Comparison of ENCODE assay signal across 10 cellular contexts in the genomic region with DNA sequence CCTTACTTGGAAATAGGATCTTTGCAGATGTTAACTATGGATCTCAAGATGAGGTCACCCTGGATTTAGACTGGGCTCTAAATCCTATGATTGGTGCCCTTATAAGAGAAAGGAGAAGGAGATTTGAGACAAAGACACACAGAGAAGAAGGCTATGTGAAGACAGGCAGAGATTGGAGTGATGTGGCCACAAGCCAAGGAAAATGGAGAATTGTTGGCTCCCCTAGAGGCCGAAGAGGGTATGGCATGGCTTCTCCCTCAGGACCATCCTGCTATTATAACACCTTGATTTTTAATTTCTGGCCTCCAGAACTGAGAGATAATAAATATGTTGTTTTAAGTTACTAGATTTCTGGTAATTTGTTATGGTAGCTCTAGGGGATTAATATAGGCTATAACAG. TPM values are rescaled to one million over a fixed set of nuclear protein-coding genes. Genes with fewer than 3 reads are reported as not detected.
A peak's percentile ranks its signal among the peaks of the same experiment; 100 is the strongest.
DNase-seq lines count a peak whose midpoint lies in the region; ATAC-seq and TF ChIP-seq lines count a peak whose summit lies in the region.
"Had no signal": no experiment of that assay in that cellular context is flagged by ENCODE, and none has a peak within 500 bp of the region (broad histone marks: within the 10 kb centered on the region; RNA-seq: fewer than 3 reads in every experiment).

No MANE protein-coding gene starts in this region.

- H3K4me1 ChIP-seq in smooth muscle cell (ENCODE audit: low read depth), result peaks cover 5% of the 10 kb centered on the region

- peak; percentile 38 for DNase-seq in activated CD8-positive, alpha-beta T cell treated with anti-CD3 and anti-CD28 coated beads for 36 hours
- no peak for DNase-seq in activated CD8-positive, alpha-beta T cell treated with anti-CD3 and anti-CD28 coated beads, Interleukin-2, amount 10 ng/mL, durations not matched to agents 7 days and 5 days
- DNase-seq in LHCN-M2 (ENCODE audit: low read depth), result peak; percentile 24
- DNase-seq in dermis blood vessel endothelial cell, result peak; percentile 29
- no peak for DNase-seq in smooth muscle cell (lab: John Stamatoyannopoulos, UW; ENCODE audit: unreplicated experiment)
- DNase-seq in COR-L47 (lab: John Stamatoyannopoulos, UW), result no peak
- no peak for DNase-seq in NCI-H1105 (lab: John Stamatoyannopoulos, UW)
- DNase-seq in effector memory CD8-positive, alpha-beta T cell, result no peak
- DNase-seq: NCI-H526 had no signal

- no peak overlapping the region for H2AFZ ChIP-seq in smooth muscle cell (ENCODE audit: low read depth)

- H3K9me3 ChIP-seq in smooth muscle cell (replicated peaks; ENCODE audit: low read depth), result no peaks in the 10 kb centered on the region

- H3K27ac Mint-ChIP-seq in activated CD8-positive, alpha-beta T cell treated with anti-CD3 and anti-CD28 coated beads for 36 hours, result no peak overlapping the region
- H3K27ac Mint-ChIP-seq in activated CD8-positive, alpha-beta T cell treated with anti-CD3 and anti-CD28 coated beads, Interleukin-2, amount 10 ng/mL, durations not matched to agents 7 days and 5 days, result no peak overlapping the region
- H3K27ac Mint-ChIP-seq in effector memory CD8-positive, alpha-beta T cell, result no peak overlapping the region
- H3K27ac Mint-ChIP-seq: activated T-helper 17 cell treated with anti-CD3 and anti-CD28 coated beads, Interleukin-2, amount 50 U/mL, for 72 hours had no signal

- peaks cover 4% of the 10 kb centered on the region for H3K9me3 Mint-ChIP-seq in activated CD8-positive, alpha-beta T cell treated with anti-CD3 and anti-CD28 coated beads for 36 hours
- H3K9me3 Mint-ChIP-seq in activated CD8-positive, alpha-beta T cell treated with anti-CD3 and anti-CD28 coated beads, Interleukin-2, amount 10 ng/mL, durations not matched to agents 7 days and 5 days (ENCODE audit: insufficient read depth), result no peaks in the 10 kb centered on the region
- peaks cover 0 to 7% of the 10 kb centered on the region in 2 donors for H3K9me3 Mint-ChIP-seq in effector memory CD8-positive, alpha-beta T cell

- H4K20me1 ChIP-seq in smooth muscle cell (ENCODE audit: low read depth), result peaks cover 19% of the 10 kb centered on the region

- peaks cover 17% of the 10 kb centered on the region for H3K79me2 ChIP-seq in smooth muscle cell (ENCODE audit: low read depth)

- TF ChIP-seq CTCF in activated CD8-positive, alpha-beta T cell treated with anti-CD3 and anti-CD28 coated beads for 36 hours (IDR thresholded peaks at IDR 0.05), result peak; percentile 67
- peak; percentile 47 for TF ChIP-seq CTCF in smooth muscle cell (IDR thresholded peaks at IDR 0.05; ENCODE audit: borderline replicate concordance, insufficient read depth, poor library complexity, severe bottlenecking)

- H3K4me3 ChIP-seq in smooth muscle cell, result no peak overlapping the region

- no peak overlapping the region for H3K9ac ChIP-seq in smooth muscle cell (ENCODE audit: low read depth)

- H3K4me1 Mint-ChIP-seq in activated CD8-positive, alpha-beta T cell treated with anti-CD3 and anti-CD28 coated beads for 36 hours (ENCODE audit: low read depth), result no peaks in the 10 kb centered on the region
- H3K4me1 Mint-ChIP-seq in activated CD8-positive, alpha-beta T cell treated with anti-CD3 and anti-CD28 coated beads, Interleukin-2, amount 10 ng/mL, durations not matched to agents 7 days and 5 days (ENCODE audit: low read depth), result no peaks in the 10 kb centered on the region
- H3K4me1 Mint-ChIP-seq in effector memory CD8-positive, alpha-beta T cell (ENCODE audit: low read depth in 2 of 2), result no peaks in the 10 kb centered on the region
- H3K4me1 Mint-ChIP-seq: activated T-helper 17 cell treated with anti-CD3 and anti-CD28 coated beads, Interleukin-2, amount 50 U/mL, for 72 hours had no signal

- POLR2A ChIA-PET in activated CD8-positive, alpha-beta T cell treated with anti-CD3 and anti-CD28 coated beads for 36 hours (lab: Charles Lee), result interaction anchor here (0.6 kb wide), 1 partner anchor 21 kb away, joined by 5 read pairs; no protein-coding TSS in a partner anchor
- POLR2A ChIA-PET in activated CD8-positive, alpha-beta T cell treated with anti-CD3 and anti-CD28 coated beads, Interleukin-2, amount 10 ng/mL, durations not matched to agents 7 days and 5 days (lab: Charles Lee), result no interaction called here

- no peak overlapping the region for H3K4me2 ChIP-seq in smooth muscle cell

- H3K36me3 ChIP-seq in smooth muscle cell (ENCODE audit: low read depth), result no peaks in the 10 kb centered on the region

- no peak overlapping the region for H3K27ac ChIP-seq in smooth muscle cell (ENCODE audit: low read depth)

- H3K36me3 Mint-ChIP-seq in activated CD8-positive, alpha-beta T cell treated with anti-CD3 and anti-CD28 coated beads for 36 hours (ENCODE audit: low read depth), result no peaks in the 10 kb centered on the region
- no peaks in the 10 kb centered on the region for H3K36me3 Mint-ChIP-seq in activated CD8-positive, alpha-beta T cell treated with anti-CD3 and anti-CD28 coated beads, Interleukin-2, amount 10 ng/mL, durations not matched to agents 7 days and 5 days (ENCODE audit: low read depth)
- no peaks in the 10 kb centered on the region for H3K36me3 Mint-ChIP-seq in effector memory CD8-positive, alpha-beta T cell (ENCODE audit: insufficient read depth)

- peaks cover 12% of the 10 kb centered on the region for H3F3A ChIP-seq in smooth muscle cell (ENCODE audit: low read depth)

- no peak for ATAC-seq in activated CD8-positive, alpha-beta T cell treated with anti-CD3 and anti-CD28 coated beads for 36 hours
- ATAC-seq in activated CD8-positive, alpha-beta T cell treated with anti-CD3 and anti-CD28 coated beads, Interleukin-2, amount 10 ng/mL, durations not matched to agents 7 days and 5 days, result no peak
- ATAC-seq in effector memory CD8-positive, alpha-beta T cell (replicated peaks), result no peak
- ATAC-seq: activated T-helper 17 cell treated with anti-CD3 and anti-CD28 coated beads, Interleukin-2, amount 50 U/mL, for 72 hours had no signal

- CTCF ChIA-PET in activated CD8-positive, alpha-beta T cell treated with anti-CD3 and anti-CD28 coated beads for 36 hours (lab: Charles Lee), result interaction anchor here (0.6 to 1.6 kb wide), 5 partner anchors 9 to 307 kb away, joined by 3 to 7 read pairs (median 4); no protein-coding TSS in a partner anchor
- CTCF ChIA-PET in activated CD8-positive, alpha-beta T cell treated with anti-CD3 and anti-CD28 coated beads, Interleukin-2, amount 10 ng/mL, durations not matched to agents 7 days and 5 days (lab: Charles Lee), result interaction anchor here (1.0 to 1.4 kb wide), 2 partner anchors 9 to 28 kb away, joined by 3 to 8 read pairs; a partner anchor contains a TSS

- WGBS in smooth muscle cell (ENCODE audit: low lambda C conversion rate), result 100% methylated on average over 1 of the region's 1 CpG

- no peak overlapping the region for H3K4me3 Mint-ChIP-seq in activated CD8-positive, alpha-beta T cell treated with anti-CD3 and anti-CD28 coated beads for 36 hours
- H3K4me3 Mint-ChIP-seq in activated CD8-positive, alpha-beta T cell treated with anti-CD3 and anti-CD28 coated beads, Interleukin-2, amount 10 ng/mL, durations not matched to agents 7 days and 5 days, result no peak overlapping the region
- no peak overlapping the region for H3K4me3 Mint-ChIP-seq in effector memory CD8-positive, alpha-beta T cell
- H3K4me3 Mint-ChIP-seq: activated T-helper 17 cell treated with anti-CD3 and anti-CD28 coated beads, Interleukin-2, amount 50 U/mL, for 72 hours had no signal

- intact Hi-C loops in activated CD8-positive, alpha-beta T cell treated with anti-CD3 and anti-CD28 coated beads for 36 hours (cut with micrococcal nuclease), result no loop called here

- peaks cover 14% of the 10 kb centered on the region for H3K27me3 Mint-ChIP-seq in activated CD8-positive, alpha-beta T cell treated with anti-CD3 and anti-CD28 coated beads for 36 hours
- H3K27me3 Mint-ChIP-seq in activated CD8-positive, alpha-beta T cell treated with anti-CD3 and anti-CD28 coated beads, Interleukin-2, amount 10 ng/mL, durations not matched to agents 7 days and 5 days (ENCODE audit: low read depth), result peaks cover 26% of the 10 kb centered on the region
- H3K27me3 Mint-ChIP-seq in effector memory CD8-positive, alpha-beta T cell, result peaks cover 38 to 40% of the 10 kb centered on the region in 2 donors

- H3K27me3 ChIP-seq in smooth muscle cell (ENCODE audit: low read depth), result no peaks in the 10 kb centered on the region

RNA-seq across cellular contexts. Expression of a gene that starts 7.6 kb away (rescaled TPM):
- 1 to 10 TPM in 1 of 2 experiments, under 1 TPM in 1; 0.79 to 1.2 TPM for total RNA-seq in activated CD8-positive, alpha-beta T cell treated with anti-CD3 and anti-CD28 coated beads for 36 hours
- 1 to 10 TPM; 1.2 to 1.4 TPM for total RNA-seq in activated CD8-positive, alpha-beta T cell treated with anti-CD3 and anti-CD28 coated beads, Interleukin-2, amount 10 ng/mL, durations not matched to agents 7 days and 5 days
- total RNA-seq in LHCN-M2 (2014; rRNA removed) (102 and 120 TPM in 2 replicates), dermis blood vessel endothelial cell (19.8 and 30.5 TPM in 2 replicates), smooth muscle cell (61.5 and 77.8 TPM in 2 replicates)
- polyA plus RNA-seq in LHCN-M2 (2012), result 62.0 TPM
- 33.3 and 41.3 TPM in 2 replicates for polyA plus RNA-seq in smooth muscle cell

Comparison
In these comparisons a context has a peak if more than half of its experiments do, and no peak if none do; other contexts are left out.
1. DNase-seq: peak in activated CD8-positive, alpha-beta T cell treated with anti-CD3 and anti-CD28 coated beads for 36 hours (single experiment), LHCN-M2 (single experiment) and dermis blood vessel endothelial cell (single experiment); none in activated CD8-positive, alpha-beta T cell treated with anti-CD3 and anti-CD28 coated beads, Interleukin-2, amount 10 ng/mL, durations not matched to agents 7 days and 5 days (single experiment), smooth muscle cell (single experiment), COR-L47 (single experiment), NCI-H1105 (single experiment) and effector memory CD8-positive, alpha-beta T cell (0 of 3).